2 cellular contexts compared by ENCODE assay signal in the genomic region with DNA sequence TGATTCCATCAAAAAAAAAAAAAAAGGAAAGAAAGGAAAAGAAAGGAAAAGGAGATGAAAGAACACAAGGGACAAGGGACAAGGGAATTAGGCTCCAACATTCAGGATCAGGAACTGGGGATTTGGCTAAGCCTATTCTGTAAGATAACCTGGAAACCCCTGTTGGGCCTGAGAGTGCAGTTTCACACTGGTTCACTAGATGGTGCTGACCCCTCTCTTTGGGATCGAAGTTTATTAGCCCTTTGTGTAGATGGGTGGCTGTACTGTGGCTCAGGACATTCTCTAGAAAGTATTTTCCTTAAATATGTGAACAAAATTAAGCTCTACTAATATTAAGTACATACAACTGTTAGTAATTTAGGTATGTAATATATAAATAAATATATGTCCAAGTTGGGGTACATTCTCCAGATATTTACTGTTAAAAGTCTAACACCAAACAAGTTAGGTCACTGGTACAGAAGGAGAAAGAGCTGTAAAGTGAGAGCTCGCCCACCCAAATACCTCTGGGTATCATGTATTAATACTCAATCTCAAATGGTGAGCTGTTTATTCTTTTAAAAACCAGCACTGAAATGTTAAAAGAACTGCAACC.
TF ChIP-seq lines count a peak whose summit lies in the region.

No MANE protein-coding gene starts in this region.

TF ChIP-seq in SK-N-SH treated with all-trans-retinoic acid at 6 μM for 48 hours, 23 proteins besides CTCF, POLR2A, EP300 and RAD21:
- TF ChIP-seq ZFP30 (CRISPR knock-in tag; IDR thresholded peaks at IDR 0.05) (no peak), ZNF8 (CRISPR knock-in tag; IDR thresholded peaks at IDR 0.05) (no peak), BACH2 (CRISPR knock-in tag; IDR thresholded peaks at IDR 0.05; ENCODE audit: borderline replicate concordance) (no peak), ZNF565 (CRISPR knock-in tag; conservative IDR thresholded peaks at IDR 0.05; ENCODE audit: low read depth) (no peak), ESRRG (CRISPR knock-in tag; IDR thresholded peaks at IDR 0.05) (no peak), CSDC2 (CRISPR knock-in tag; IDR thresholded peaks at IDR 0.05) (no peak)
- TF ChIP-seq, protein P1, sequence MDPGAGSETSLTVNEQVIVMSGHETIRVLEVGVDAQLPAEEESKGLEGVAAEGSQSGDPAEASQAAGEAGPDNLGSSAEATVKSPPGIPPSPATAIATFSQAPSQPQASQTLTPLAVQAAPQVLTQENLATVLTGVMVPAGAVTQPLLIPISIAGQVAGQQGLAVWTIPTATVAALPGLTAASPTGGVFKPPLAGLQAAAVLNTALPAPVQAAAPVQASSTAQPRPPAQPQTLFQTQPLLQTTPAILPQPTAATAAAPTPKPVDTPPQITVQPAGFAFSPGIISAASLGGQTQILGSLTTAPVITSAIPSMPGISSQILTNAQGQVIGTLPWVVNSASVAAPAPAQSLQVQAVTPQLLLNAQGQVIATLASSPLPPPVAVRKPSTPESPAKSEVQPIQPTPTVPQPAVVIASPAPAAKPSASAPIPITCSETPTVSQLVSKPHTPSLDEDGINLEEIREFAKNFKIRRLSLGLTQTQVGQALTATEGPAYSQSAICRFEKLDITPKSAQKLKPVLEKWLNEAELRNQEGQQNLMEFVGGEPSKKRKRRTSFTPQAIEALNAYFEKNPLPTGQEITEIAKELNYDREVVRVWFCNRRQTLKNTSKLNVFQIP (CRISPR knock-in tag; IDR thresholded peaks at IDR 0.05; ENCODE audit: borderline replicate concordance, low read depth), result no peak
- TF ChIP-seq, protein P2, sequence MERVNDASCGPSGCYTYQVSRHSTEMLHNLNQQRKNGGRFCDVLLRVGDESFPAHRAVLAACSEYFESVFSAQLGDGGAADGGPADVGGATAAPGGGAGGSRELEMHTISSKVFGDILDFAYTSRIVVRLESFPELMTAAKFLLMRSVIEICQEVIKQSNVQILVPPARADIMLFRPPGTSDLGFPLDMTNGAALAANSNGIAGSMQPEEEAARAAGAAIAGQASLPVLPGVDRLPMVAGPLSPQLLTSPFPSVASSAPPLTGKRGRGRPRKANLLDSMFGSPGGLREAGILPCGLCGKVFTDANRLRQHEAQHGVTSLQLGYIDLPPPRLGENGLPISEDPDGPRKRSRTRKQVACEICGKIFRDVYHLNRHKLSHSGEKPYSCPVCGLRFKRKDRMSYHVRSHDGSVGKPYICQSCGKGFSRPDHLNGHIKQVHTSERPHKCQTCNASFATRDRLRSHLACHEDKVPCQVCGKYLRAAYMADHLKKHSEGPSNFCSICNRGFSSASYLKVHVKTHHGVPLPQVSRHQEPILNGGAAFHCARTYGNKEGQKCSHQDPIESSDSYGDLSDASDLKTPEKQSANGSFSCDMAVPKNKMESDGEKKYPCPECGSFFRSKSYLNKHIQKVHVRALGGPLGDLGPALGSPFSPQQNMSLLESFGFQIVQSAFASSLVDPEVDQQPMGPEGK (CRISPR knock-in tag; IDR thresholded peaks at IDR 0.05; ENCODE audit: borderline replicate concordance), result no peak
- TF ChIP-seq, protein P3, sequence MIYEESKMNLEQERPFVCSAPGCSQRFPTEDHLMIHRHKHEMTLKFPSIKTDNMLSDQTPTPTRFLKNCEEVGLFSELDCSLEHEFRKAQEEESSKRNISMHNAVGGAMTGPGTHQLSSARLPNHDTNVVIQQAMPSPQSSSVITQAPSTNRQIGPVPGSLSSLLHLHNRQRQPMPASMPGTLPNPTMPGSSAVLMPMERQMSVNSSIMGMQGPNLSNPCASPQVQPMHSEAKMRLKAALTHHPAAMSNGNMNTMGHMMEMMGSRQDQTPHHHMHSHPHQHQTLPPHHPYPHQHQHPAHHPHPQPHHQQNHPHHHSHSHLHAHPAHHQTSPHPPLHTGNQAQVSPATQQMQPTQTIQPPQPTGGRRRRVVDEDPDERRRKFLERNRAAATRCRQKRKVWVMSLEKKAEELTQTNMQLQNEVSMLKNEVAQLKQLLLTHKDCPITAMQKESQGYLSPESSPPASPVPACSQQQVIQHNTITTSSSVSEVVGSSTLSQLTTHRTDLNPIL (CRISPR knock-in tag; IDR thresholded peaks at IDR 0.05; ENCODE audit: low read depth), result no peak
- TF ChIP-seq, protein P4, sequence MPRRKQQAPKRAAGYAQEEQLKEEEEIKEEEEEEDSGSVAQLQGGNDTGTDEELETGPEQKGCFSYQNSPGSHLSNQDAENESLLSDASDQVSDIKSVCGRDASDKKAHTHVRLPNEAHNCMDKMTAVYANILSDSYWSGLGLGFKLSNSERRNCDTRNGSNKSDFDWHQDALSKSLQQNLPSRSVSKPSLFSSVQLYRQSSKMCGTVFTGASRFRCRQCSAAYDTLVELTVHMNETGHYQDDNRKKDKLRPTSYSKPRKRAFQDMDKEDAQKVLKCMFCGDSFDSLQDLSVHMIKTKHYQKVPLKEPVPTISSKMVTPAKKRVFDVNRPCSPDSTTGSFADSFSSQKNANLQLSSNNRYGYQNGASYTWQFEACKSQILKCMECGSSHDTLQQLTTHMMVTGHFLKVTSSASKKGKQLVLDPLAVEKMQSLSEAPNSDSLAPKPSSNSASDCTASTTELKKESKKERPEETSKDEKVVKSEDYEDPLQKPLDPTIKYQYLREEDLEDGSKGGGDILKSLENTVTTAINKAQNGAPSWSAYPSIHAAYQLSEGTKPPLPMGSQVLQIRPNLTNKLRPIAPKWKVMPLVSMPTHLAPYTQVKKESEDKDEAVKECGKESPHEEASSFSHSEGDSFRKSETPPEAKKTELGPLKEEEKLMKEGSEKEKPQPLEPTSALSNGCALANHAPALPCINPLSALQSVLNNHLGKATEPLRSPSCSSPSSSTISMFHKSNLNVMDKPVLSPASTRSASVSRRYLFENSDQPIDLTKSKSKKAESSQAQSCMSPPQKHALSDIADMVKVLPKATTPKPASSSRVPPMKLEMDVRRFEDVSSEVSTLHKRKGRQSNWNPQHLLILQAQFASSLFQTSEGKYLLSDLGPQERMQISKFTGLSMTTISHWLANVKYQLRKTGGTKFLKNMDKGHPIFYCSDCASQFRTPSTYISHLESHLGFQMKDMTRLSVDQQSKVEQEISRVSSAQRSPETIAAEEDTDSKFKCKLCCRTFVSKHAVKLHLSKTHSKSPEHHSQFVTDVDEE (CRISPR knock-in tag; IDR thresholded peaks at IDR 0.05), result no peak

TF ChIP-seq in H1, 55 proteins besides CTCF, POLR2A, EP300 and RAD21:
- TF ChIP-seq, protein P5, sequence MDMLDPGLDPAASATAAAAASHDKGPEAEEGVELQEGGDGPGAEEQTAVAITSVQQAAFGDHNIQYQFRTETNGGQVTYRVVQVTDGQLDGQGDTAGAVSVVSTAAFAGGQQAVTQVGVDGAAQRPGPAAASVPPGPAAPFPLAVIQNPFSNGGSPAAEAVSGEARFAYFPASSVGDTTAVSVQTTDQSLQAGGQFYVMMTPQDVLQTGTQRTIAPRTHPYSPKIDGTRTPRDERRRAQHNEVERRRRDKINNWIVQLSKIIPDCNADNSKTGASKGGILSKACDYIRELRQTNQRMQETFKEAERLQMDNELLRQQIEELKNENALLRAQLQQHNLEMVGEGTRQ (IDR thresholded peaks at IDR 0.05; ENCODE audit: low read length), result no peak
- TF ChIP-seq, protein P6, sequence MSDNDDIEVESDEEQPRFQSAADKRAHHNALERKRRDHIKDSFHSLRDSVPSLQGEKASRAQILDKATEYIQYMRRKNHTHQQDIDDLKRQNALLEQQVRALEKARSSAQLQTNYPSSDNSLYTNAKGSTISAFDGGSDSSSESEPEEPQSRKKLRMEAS (IDR thresholded peaks at IDR 0.05), result no peak
- TF ChIP-seq JUND (IDR thresholded peaks at IDR 0.05; ENCODE audit: low read length), result no peak; the same call in 1 of the 2 replicates
- no peak for TF ChIP-seq SIRT6 (IDR thresholded peaks at IDR 0.05; ENCODE audit: low read length)
- TF ChIP-seq RXRA (IDR thresholded peaks at IDR 0.05; ENCODE audit: insufficient read depth, low read depth, low read length), result no peak
- no peak for TF ChIP-seq SIX5 (IDR thresholded peaks at IDR 0.05; ENCODE audit: low read depth, low read length)
- TF ChIP-seq EGR1 (IDR thresholded peaks at IDR 0.05; ENCODE audit: borderline replicate concordance, low read depth, low read length), result no peak
- TF ChIP-seq, protein P7, sequence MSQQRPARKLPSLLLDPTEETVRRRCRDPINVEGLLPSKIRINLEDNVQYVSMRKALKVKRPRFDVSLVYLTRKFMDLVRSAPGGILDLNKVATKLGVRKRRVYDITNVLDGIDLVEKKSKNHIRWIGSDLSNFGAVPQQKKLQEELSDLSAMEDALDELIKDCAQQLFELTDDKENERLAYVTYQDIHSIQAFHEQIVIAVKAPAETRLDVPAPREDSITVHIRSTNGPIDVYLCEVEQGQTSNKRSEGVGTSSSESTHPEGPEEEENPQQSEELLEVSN (IDR thresholded peaks at IDR 0.05), result no peak
